10 cellular contexts compared by ENCODE assay signal in the genomic region with DNA sequence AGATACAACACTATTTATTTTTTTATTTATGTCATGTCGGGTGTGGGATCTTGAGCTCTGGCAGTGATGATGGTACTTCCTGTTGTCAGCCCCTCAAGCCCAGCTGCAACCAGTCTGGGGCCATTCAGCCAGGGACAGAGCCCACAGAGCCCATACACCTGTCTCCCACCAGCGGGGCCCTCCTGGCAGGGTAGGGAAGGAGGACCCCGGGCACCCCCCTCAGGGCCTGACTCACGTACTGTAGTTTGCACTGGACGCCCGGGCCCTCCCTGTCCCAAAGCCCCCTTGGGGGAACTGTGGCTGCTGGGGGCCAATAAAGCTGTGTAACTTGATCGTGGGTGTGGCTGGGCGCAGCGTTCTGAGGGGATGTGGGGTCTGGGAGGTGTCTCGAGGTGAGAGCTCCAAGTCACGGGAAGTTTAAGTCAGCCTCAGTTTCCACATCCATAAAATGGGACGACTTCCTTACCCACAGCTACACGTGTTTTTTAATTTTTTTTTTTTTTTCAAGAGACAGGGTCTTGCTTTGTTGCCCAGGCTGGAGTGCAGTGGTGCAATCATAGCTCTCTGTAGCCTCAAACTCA. TPM values are rescaled to one million over a fixed set of nuclear protein-coding genes. Genes with fewer than 3 reads are reported as not detected.
A peak's percentile ranks its signal among the peaks of the same experiment; 100 is the strongest.
DNase-seq lines count a peak whose midpoint lies in the region; ATAC-seq, FAIRE-seq and TF ChIP-seq lines count a peak whose summit lies in the region.
"Had no signal": no experiment of that assay in that cellular context is flagged by ENCODE, and none has a peak within 500 bp of the region (broad histone marks: within the 10 kb centered on the region; RNA-seq: fewer than 3 reads in every experiment).

No MANE protein-coding gene starts in this region.

- TF ChIP-seq EP300 in H1 (IDR thresholded peaks at IDR 0.05; ENCODE audit: borderline replicate concordance in 1 of 2, low read depth in 2 of 2, low read length in 2 of 2) (no peak), suprapubic skin (IDR thresholded peaks at IDR 0.05) (no peak)

- intact Hi-C loops in Right ventricle myocardium superior (cut with DNase I) (no loop called here), Panc1 (cut with micrococcal nuclease; ENCODE audit: unreplicated experiment) (no loop called here)

- no peak overlapping the region for H3K4me3 Mint-ChIP-seq in neural progenitor cell
- H3K4me3 Mint-ChIP-seq: CD14-positive monocyte had no signal

- H3K27me3 ChIP-seq in right atrium auricular region (no peaks in the 10 kb centered on the region), Panc1 (ENCODE audit: control insufficient read depth, insufficient read depth, low read length) (no peaks in the 10 kb centered on the region), H1 (replicated peaks in 1 of 4; ENCODE audit: control insufficient read depth in 3 of 4, extremely low read depth in 1 of 4, insufficient read depth in 3 of 4, low read length in 3 of 4) (no peaks in the 10 kb centered on the region), neural progenitor cell (no peaks in the 10 kb centered on the region), suprapubic skin (no peaks in the 10 kb centered on the region)

- H3K4me1 ChIP-seq in right atrium auricular region (no peaks in the 10 kb centered on the region), Panc1 (ENCODE audit: control insufficient read depth, insufficient read depth, low read length) (no peaks in the 10 kb centered on the region), H1 (replicated peaks in 1 of 4; ENCODE audit: control insufficient read depth in 3 of 4, insufficient read depth in 4 of 4, low read length in 3 of 4) (no peaks in the 10 kb centered on the region), neural progenitor cell (no peaks in the 10 kb centered on the region), suprapubic skin (peaks cover 42% of the 10 kb centered on the region)

- H2BK15ac ChIP-seq in H1 (ENCODE audit: low read length) = no peak overlapping the region

- peaks cover 3% of the 10 kb centered on the region for H3K27me3 Mint-ChIP-seq in neural progenitor cell (ENCODE audit: insufficient read depth, low read depth)

- H4K8ac ChIP-seq in H1 (ENCODE audit: extremely low read depth, insufficient read depth, low read length) = peak overlapping the region; percentile 28; the same call in 1 of the 2 replicates

- in situ Hi-C loops in Panc1 (cut with HindIII; ENCODE audit: low pct_unique_long_range_greater_than_20kb, low sequenced_read_pairs) = no loop called here

- POLR2A ChIA-PET in Panc1 (lab: Charles Lee) = interaction anchor here (0.6 kb wide), 1 partner anchor 105 kb away, joined by 3 read pairs; no protein-coding TSS in a partner anchor
- POLR2A ChIA-PET in H1 (lab: Charles Lee; ENCODE audit: partially characterized antibody) = interaction anchor here (0.7 to 5.0 kb wide), 18 partner anchors 9 to 148 kb away, joined by 3 to 41 read pairs (median 4); a partner anchor contains a TSS

- no peaks in the 10 kb centered on the region for H3K79me2 ChIP-seq in H1 (ENCODE audit: control insufficient read depth in 1 of 2, insufficient read depth in 2 of 2, low read length in 2 of 2)
- H3K79me2 ChIP-seq in neural progenitor cell (ENCODE audit: low read depth) = no peaks in the 10 kb centered on the region

- CTCF ChIA-PET in Panc1 (lab: Charles Lee) (no interaction called here), H1 (lab: Charles Lee; ENCODE audit: partially characterized antibody) (interaction anchor here (0.9 to 4.5 kb wide), 15 partner anchors 8 to 177 kb away, joined by 3 to 25 read pairs (median 6); a partner anchor contains a TSS)

- 99% methylated on average over 11 of the region's 13 CpGs; no CpG with 5 or more reads in 1 of the 2 experiments for WGBS in H1 (ENCODE audit: extremely low coverage in 1 of 2, insufficient coverage in 1 of 2, insufficient read length in 1 of 2, insufficient replicate concordance in 2 of 2, low coverage in 1 of 2, low lambda C conversion rate in 2 of 2, missing lambda C conversion rate in 1 of 2), 2 experiments
- 58% methylated on average over 8 of the region's 13 CpGs for WGBS in suprapubic skin

- no peak overlapping the region for H3K56ac ChIP-seq in H1 (replicated peaks; ENCODE audit: insufficient read length, low read depth, low read length)

- TF ChIP-seq RAD21 in H1 (IDR thresholded peaks at IDR 0.05 in 1 of 2, conservative IDR thresholded peaks at IDR 0.05 in 1 of 2; ENCODE audit: low read depth in 2 of 2, low read length in 2 of 2) = no peak

- H3K4ac ChIP-seq in H1 (replicated peaks; ENCODE audit: insufficient read length, low read depth, low read length) = no peak overlapping the region

- H3K27ac ChIP-seq in right atrium auricular region (no peak overlapping the region), Panc1 (ENCODE audit: low read length) (no peak overlapping the region), H1 (ENCODE audit: low read depth, low read length) (no peak overlapping the region), neural progenitor cell (no peak overlapping the region), suprapubic skin (no peak overlapping the region)

- H3K18ac ChIP-seq in H1 (ENCODE audit: extremely low read depth, low read length) = no peak overlapping the region

- TSS peak; percentile 96 for BruUV-seq in Panc1 (replicated peaks; lab: Mats Ljungman, UMichigan)

- H3K9me3 Mint-ChIP-seq in neural progenitor cell = no peaks in the 10 kb centered on the region

- H3K9ac ChIP-seq in H1 (replicated peaks in 1 of 4; ENCODE audit: extremely low read depth in 1 of 4, low read depth in 3 of 4, low read length in 3 of 4) (no peak overlapping the region), neural progenitor cell (no peak overlapping the region)

- H2BK120ac ChIP-seq in H1 (replicated peaks; ENCODE audit: low read depth, low read length) = no peak overlapping the region

- no peak for DNase-seq in Right ventricle myocardium superior
- DNase-seq in right atrium auricular region (ENCODE audit: low spot score) = no peak
- DNase-seq in Panc1 (ENCODE audit: low read depth, low spot score) = no peak
- DNase-seq in H1 (ENCODE audit: low read depth in 1 of 2, low spot score in 2 of 2) = no peak
- no peak for DNase-seq in neural progenitor cell (ENCODE audit: low spot score)
- DNase-seq in suprapubic skin (ENCODE audit: low spot score in 2 of 2) = no peak
- DNase-seq: NCI-H1092 had no signal

- no peak overlapping the region for H4K91ac ChIP-seq in H1 (replicated peaks; ENCODE audit: insufficient read length, low read length)

- H3K23me2 ChIP-seq in H1 (ENCODE audit: low read depth, low read length) = no peaks in the 10 kb centered on the region

- peaks cover 90% of the 10 kb centered on the region for H3K36me3 ChIP-seq in right atrium auricular region
- H3K36me3 ChIP-seq in Panc1 (ENCODE audit: control insufficient read depth, insufficient read depth, low read length) = no peaks in the 10 kb centered on the region
- peaks cover 12 to 68% (median 48%) of the 10 kb centered on the region in 4 experiments; a peak in 7 of 8 replicates for H3K36me3 ChIP-seq in H1 (ENCODE audit: control insufficient read depth in 2 of 4, insufficient read depth in 4 of 4, low read length in 3 of 4)
- no peaks in the 10 kb centered on the region for H3K36me3 ChIP-seq in neural progenitor cell
- H3K36me3 ChIP-seq in suprapubic skin = peaks cover 91% of the 10 kb centered on the region

- no peaks in the 10 kb centered on the region for H3K4me1 Mint-ChIP-seq in neural progenitor cell

- H4K20me1 ChIP-seq in H1 (replicated peaks in 1 of 2; ENCODE audit: control insufficient read depth in 1 of 2, insufficient read depth in 2 of 2, low read length in 2 of 2) (peaks cover 6 to 22% of the 10 kb centered on the region in 2 experiments), neural progenitor cell (ENCODE audit: low read depth) (no peaks in the 10 kb centered on the region)

- H3K4me2 ChIP-seq in H1 (ENCODE audit: insufficient read depth in 1 of 2, low read depth in 2 of 2, low read length in 2 of 2) = no peak overlapping the region
- H3K4me2 ChIP-seq in neural progenitor cell = no peak overlapping the region

- FAIRE-seq in H1 (lab: Jason Lieb, UNC) = no peak

- H3K14ac ChIP-seq in H1 (ENCODE audit: insufficient read length) = no peak overlapping the region

- no peak overlapping the region for H3K27ac Mint-ChIP-seq in neural progenitor cell

- TF ChIP-seq POLR2A in H1 (IDR thresholded peaks at IDR 0.05; ENCODE audit: control extremely low read depth in 1 of 2, low read depth in 2 of 2, low read length in 2 of 2) = no peak; a peak in 1 of 3 replicates
- no peak for TF ChIP-seq POLR2A in suprapubic skin (IDR thresholded peaks at IDR 0.05)

- H3K9me3 ChIP-seq in right atrium auricular region = no peaks in the 10 kb centered on the region
- H3K9me3 ChIP-seq in Panc1 (ENCODE audit: control insufficient read depth, insufficient read depth, low read depth, low read length) = no peaks in the 10 kb centered on the region
- H3K9me3 ChIP-seq in H1 (ENCODE audit: insufficient read depth in 2 of 2, low read depth in 1 of 2, low read length in 1 of 2) = no peaks in the 10 kb centered on the region
- H3K9me3 ChIP-seq in neural progenitor cell (ENCODE audit: low read depth) = no peaks in the 10 kb centered on the region
- no peaks in the 10 kb centered on the region for H3K9me3 ChIP-seq in suprapubic skin

- H3K36me3 Mint-ChIP-seq in neural progenitor cell = peaks cover 19% of the 10 kb centered on the region

- no peak overlapping the region for H2BK5ac ChIP-seq in H1 (ENCODE audit: low read depth, low read length)

- no peak overlapping the region for H2BK12ac ChIP-seq in H1 (ENCODE audit: low read depth, low read length)

- no peak overlapping the region for H2BK20ac ChIP-seq in H1 (ENCODE audit: low read length)

- H3K4me3 ChIP-seq in right atrium auricular region (no peak overlapping the region), Panc1 (ENCODE audit: low read depth in 2 of 2, low read length in 2 of 2) (no peak overlapping the region), H1 (ENCODE audit: extremely low read depth in 1 of 4, insufficient read depth in 2 of 4, low read depth in 3 of 4, low read length in 4 of 4) (no peak overlapping the region), neural progenitor cell (no peak overlapping the region), suprapubic skin (no peak overlapping the region)

- H2AK5ac ChIP-seq in H1 (ENCODE audit: low read depth, low read length) = no peak overlapping the region

- 0 out of 2 replicates have a peak, but pooled peaks cover 3% of the 10 kb centered on the region for H3K79me1 ChIP-seq in H1 (ENCODE audit: low read depth, low read length)

- TF ChIP-seq CTCF in right atrium auricular region (IDR thresholded peaks at IDR 0.05) = no peak
- TF ChIP-seq CTCF in Panc1 (IDR thresholded peaks at IDR 0.05) = no peak
- no peak for TF ChIP-seq CTCF in H1 (IDR thresholded peaks at IDR 0.05; ENCODE audit: control extremely low read depth in 1 of 3, insufficient read depth in 1 of 3, low read depth in 1 of 3, low read length in 3 of 3)
- no peak for TF ChIP-seq CTCF in neural progenitor cell (IDR thresholded peaks at IDR 0.05)
- TF ChIP-seq CTCF in suprapubic skin (IDR thresholded peaks at IDR 0.05) = no peak

- ATAC-seq in Right ventricle myocardium superior (ENCODE audit: poor library complexity) = peak; percentile 13
- peak; percentile 4; the same call in 1 of the 2 replicates for ATAC-seq in Panc1
- ATAC-seq in SK-N-SH treated with all-trans-retinoic acid at 6 μM for 48 hours = no peak
- no peak for ATAC-seq in HG02885 (IDR thresholded peaks at IDR 0.05; ENCODE audit: poor library complexity, unreplicated experiment)

- H2AFZ ChIP-seq in H1 (ENCODE audit: low read length) (no peak overlapping the region), neural progenitor cell (replicated peaks) (no peak overlapping the region)

- H3K23ac ChIP-seq in H1 (ENCODE audit: insufficient read length) = no peak overlapping the region

- peaks cover 22% of the 10 kb centered on the region for H3F3A ChIP-seq in neural progenitor cell (ENCODE audit: low read depth)

- no peak overlapping the region for H4K5ac ChIP-seq in H1 (ENCODE audit: insufficient read length, low read depth, low read length)

RNA-seq across cellular contexts. Expression of a gene that starts 9.5 kb away (rescaled TPM):
- 46.4 TPM for total RNA-seq in Right ventricle myocardium superior
- total RNA-seq in right atrium auricular region = 10 to 100 TPM; 47.1 to 61.2 TPM
- 28.0 TPM for total RNA-seq in Panc1 (2021; ENCODE audit: unreplicated experiment)
- 38.6 TPM for polyA plus RNA-seq in Panc1 (2012; ENCODE audit: insufficient read length)
- 43.7 and 51.4 TPM in 2 replicates for total RNA-seq in H1 (2021; fragmentation: NEBNext Ultra II Directional; extraction: Animal tissue kit (Norgen Biotek cat#: 25700))
- 39.6 and 68.7 TPM in 2 replicates for polyA plus RNA-seq in H1 (2011; rRNA removed)
- polyA plus RNA-seq in H1 (2011; cell fraction: cytosol; rRNA removed) = 38.0 TPM
- polyA plus RNA-seq in H1 (2011; cell fraction: nucleus; rRNA removed) = 60.1 TPM
- polyA plus RNA-seq in H1 (2012, experiment 1 of 2) = 43.5 to 57.9 TPM (median 44.9 TPM) in 4 replicates
- polyA plus RNA-seq in H1 (2012, experiment 2 of 2) = 64.1 TPM
- polyA plus RNA-seq in H1 (2013, experiment 1 of 2) = 33.0 TPM
- 29.6 TPM for polyA plus RNA-seq in H1 (2013, experiment 2 of 2)
- 19.1 and 31.9 TPM in 2 replicates for polyA minus RNA-seq in H1 (2011; rRNA and poly(A)+ RNA removed)
- 38.1 TPM for polyA minus RNA-seq in H1 (2011; cell fraction: cytosol; rRNA and poly(A)+ RNA removed)
- polyA minus RNA-seq in H1 (2011; cell fraction: nucleus; rRNA and poly(A)+ RNA removed) = 26.4 TPM
- total RNA-seq in neural progenitor cell (ENCODE audit: low replicate concordance) = 5.1 and 29.6 TPM in 2 replicates
- total RNA-seq in suprapubic skin = 10 to 100 TPM; 52.2 to 80.8 (median 63.6) TPM

RNA-seq across cellular contexts. Expression of a gene that starts 12.6 kb away (rescaled TPM):
- total RNA-seq in Right ventricle myocardium superior (10.4 TPM), right atrium auricular region (10 to 100 TPM in 1 of 2 donors, 1 to 10 TPM in 1; 9.6 to 10.3 TPM), Panc1 (2021; ENCODE audit: unreplicated experiment) (34.5 TPM), neural progenitor cell (ENCODE audit: low replicate concordance) (16.4 and 27.4 TPM in 2 replicates), suprapubic skin (10 to 100 TPM; 19.1 to 46.9 (median 24.5) TPM)
- polyA plus RNA-seq in Panc1 (2012; ENCODE audit: insufficient read length) = 48.0 TPM
- 45.2 and 50.1 TPM in 2 replicates for total RNA-seq in H1 (2021; fragmentation: NEBNext Ultra II Directional; extraction: Animal tissue kit (Norgen Biotek cat#: 25700))
- 14.2 and 19.4 TPM in 2 replicates for polyA plus RNA-seq in H1 (2011; rRNA removed)
- polyA plus RNA-seq in H1 (2011; cell fraction: cytosol; rRNA removed) = 33.2 TPM
- 150 TPM for polyA plus RNA-seq in H1 (2011; cell fraction: nucleus; rRNA removed)
- 44.9 to 63.2 TPM (median 53.9 TPM) in 4 replicates for polyA plus RNA-seq in H1 (2012, experiment 1 of 2)
- 23.4 TPM for polyA plus RNA-seq in H1 (2012, experiment 2 of 2)
- polyA plus RNA-seq in H1 (2013, experiment 1 of 2) = 28.4 TPM
- 25.8 TPM for polyA plus RNA-seq in H1 (2013, experiment 2 of 2)
- 7.6 and 14.2 TPM in 2 replicates for polyA minus RNA-seq in H1 (2011; rRNA and poly(A)+ RNA removed)
- polyA minus RNA-seq in H1 (2011; cell fraction: cytosol; rRNA and poly(A)+ RNA removed) = 31.2 TPM
- polyA minus RNA-seq in H1 (2011; cell fraction: nucleus; rRNA and poly(A)+ RNA removed) = 36.1 TPM

RNA-seq across cellular contexts. Expression of a gene that starts 15.6 kb away (rescaled TPM):
- 6.9 TPM for total RNA-seq in Right ventricle myocardium superior
- 1 to 10 TPM; 4.4 to 4.6 TPM for total RNA-seq in right atrium auricular region
- 7.3 TPM for total RNA-seq in Panc1 (2021; ENCODE audit: unreplicated experiment)
- 7.3 TPM for polyA plus RNA-seq in Panc1 (2012; ENCODE audit: insufficient read length)
- total RNA-seq in H1 (2021; fragmentation: NEBNext Ultra II Directional; extraction: Animal tissue kit (Norgen Biotek cat#: 25700)) = 2.6 and 3.0 TPM in 2 replicates
- 4.0 and 4.2 TPM in 2 replicates for polyA plus RNA-seq in H1 (2011; rRNA removed)
- polyA plus RNA-seq in H1 (2011; cell fraction: cytosol; rRNA removed) = 4.6 TPM
- 2.4 TPM for polyA plus RNA-seq in H1 (2011; cell fraction: nucleus; rRNA removed)
- polyA plus RNA-seq in H1 (2012, experiment 1 of 2) = 2.8 to 4.1 TPM (median 2.9 TPM) in 4 replicates
- polyA plus RNA-seq in H1 (2012, experiment 2 of 2) = 2.1 TPM
- 1.4 TPM for polyA plus RNA-seq in H1 (2013, experiment 1 of 2)
- 1.3 TPM for polyA plus RNA-seq in H1 (2013, experiment 2 of 2)
- polyA minus RNA-seq in H1 (2011; rRNA and poly(A)+ RNA removed) = 0.91 and 0.93 TPM in 2 replicates
- 1.8 TPM for polyA minus RNA-seq in H1 (2011; cell fraction: cytosol; rRNA and poly(A)+ RNA removed)
- 1.1 TPM for polyA minus RNA-seq in H1 (2011; cell fraction: nucleus; rRNA and poly(A)+ RNA removed)
- total RNA-seq in neural progenitor cell (ENCODE audit: low replicate concordance) = 3.4 and 4.4 TPM in 2 replicates
- 10 to 100 TPM in 2 of 4 donors, 1 to 10 TPM in 2; 8.9 to 11.6 (median 10.3) TPM for total RNA-seq in suprapubic skin

RNA-seq across cellular contexts. Expression of a gene that starts 33.9 kb away (rescaled TPM):
- not detected for total RNA-seq in Right ventricle myocardium superior
- total RNA-seq in right atrium auricular region = 1 to 10 TPM in 1 of 2 donors, not detected in 1; 4.8 TPM
- 10.1 TPM for total RNA-seq in Panc1 (2021; ENCODE audit: unreplicated experiment)
- polyA plus RNA-seq in Panc1 (2012; ENCODE audit: insufficient read length) = 7.0 TPM
- 140 and 141 TPM in 2 replicates for total RNA-seq in H1 (2021; fragmentation: NEBNext Ultra II Directional; extraction: Animal tissue kit (Norgen Biotek cat#: 25700))
- polyA plus RNA-seq in H1 (2011; rRNA removed) = 161 and 205 TPM in 2 replicates
- 177 TPM for polyA plus RNA-seq in H1 (2011; cell fraction: cytosol; rRNA removed)
- polyA plus RNA-seq in H1 (2011; cell fraction: nucleus; rRNA removed) = 187 TPM
- polyA plus RNA-seq in H1 (2012, experiment 1 of 2) = 84.6 to 161 TPM (median 155 TPM) in 4 replicates
- polyA plus RNA-seq in H1 (2012, experiment 2 of 2) = 267 TPM
- polyA plus RNA-seq in H1 (2013, experiment 1 of 2) = 62.8 TPM
- 59.0 TPM for polyA plus RNA-seq in H1 (2013, experiment 2 of 2)
- polyA minus RNA-seq in H1 (2011; rRNA and poly(A)+ RNA removed) = 247 and 253 TPM in 2 replicates
- polyA minus RNA-seq in H1 (2011; cell fraction: cytosol; rRNA and poly(A)+ RNA removed) = 115 TPM
- 78.3 TPM for polyA minus RNA-seq in H1 (2011; cell fraction: nucleus; rRNA and poly(A)+ RNA removed)
- total RNA-seq in neural progenitor cell (ENCODE audit: low replicate concordance) = 3.6 and 3.9 TPM in 2 replicates
- 10 to 100 TPM; 28.9 to 65.9 (median 59.1) TPM for total RNA-seq in suprapubic skin

RNA-seq across cellular contexts. Expression of a gene that starts 35.9 kb away (rescaled TPM):
- total RNA-seq in Right ventricle myocardium superior = 0.13 TPM
- total RNA-seq in right atrium auricular region = under 1 TPM; 0.12 to 0.59 TPM
- 3.4 TPM for total RNA-seq in Panc1 (2021; ENCODE audit: unreplicated experiment)
- polyA plus RNA-seq in Panc1 (2012; ENCODE audit: insufficient read length) = 3.9 TPM
- 8.6 and 8.7 TPM in 2 replicates for total RNA-seq in H1 (2021; fragmentation: NEBNext Ultra II Directional; extraction: Animal tissue kit (Norgen Biotek cat#: 25700))
- 2.4 and 3.6 TPM in 2 replicates for polyA plus RNA-seq in H1 (2011; rRNA removed)
- polyA plus RNA-seq in H1 (2011; cell fraction: cytosol; rRNA removed) = 2.7 TPM
- 2.3 TPM for polyA plus RNA-seq in H1 (2011; cell fraction: nucleus; rRNA removed)
- 2.7 to 3.3 TPM (median 2.9 TPM) in 4 replicates for polyA plus RNA-seq in H1 (2012, experiment 1 of 2)
- polyA plus RNA-seq in H1 (2012, experiment 2 of 2) = 2.2 TPM
- polyA plus RNA-seq in H1 (2013, experiment 1 of 2) = 14.0 TPM
- polyA plus RNA-seq in H1 (2013, experiment 2 of 2) = 16.1 TPM
- polyA minus RNA-seq in H1 (2011; rRNA and poly(A)+ RNA removed) = 0.46 and 0.63 TPM in 2 replicates
- 1.8 TPM for polyA minus RNA-seq in H1 (2011; cell fraction: cytosol; rRNA and poly(A)+ RNA removed)
- 2.0 TPM for polyA minus RNA-seq in H1 (2011; cell fraction: nucleus; rRNA and poly(A)+ RNA removed)
- total RNA-seq in neural progenitor cell (ENCODE audit: low replicate concordance) = 0.15 and 1.1 TPM in 2 replicates
- 10 to 100 TPM; 19.2 to 63.8 (median 26.8) TPM for total RNA-seq in suprapubic skin

Comparison
In these comparisons a context has a peak if more than half of its experiments do, and no peak if none do; other contexts are left out.
1. ATAC-seq: peak in Right ventricle myocardium superior (single experiment) and Panc1 (single experiment); none in SK-N-SH treated with all-trans-retinoic acid at 6 μM for 48 hours (single experiment) and HG02885 (single experiment).